Comparison of ENCODE assay signal across 12 cellular contexts in genomic region chr4:13844740-13845139, GRCh38.
DNase-seq lines count a peak whose midpoint lies in the region; TF ChIP-seq lines count a peak whose summit lies in the region.
"Had no signal": no experiment of that assay in that cellular context is flagged by ENCODE, and none has a peak within 500 bp of the region (broad histone marks: within the 10 kb centered on the region; RNA-seq: fewer than 3 reads in every experiment).

No MANE protein-coding gene starts in this region.

- TF ChIP-seq CTCF in fibroblast of pulmonary artery (IDR thresholded peaks at IDR 0.05; ENCODE audit: low read length, missing control alignments): no peak
- no peak for TF ChIP-seq CTCF in parathyroid adenoma (IDR thresholded peaks at IDR 0.05)
- TF ChIP-seq CTCF in dorsolateral prefrontal cortex (IDR thresholded peaks at IDR 0.05 in 54 of 56, conservative IDR thresholded peaks at IDR 0.05 in 2 of 56; ENCODE audit: low read depth in 1 of 56, partially characterized antibody in 56 of 56): no peak

- H2AFZ ChIP-seq in parathyroid adenoma: no peak overlapping the region

- H3K27ac ChIP-seq in parathyroid adenoma: peak overlapping the region; percentile 95
- peak overlapping the region in 6 of 59 donors; percentile 14 to 44 (median 23) for H3K27ac ChIP-seq in dorsolateral prefrontal cortex
- H3K27ac ChIP-seq: A549 had no signal

- intact Hi-C loops in dorsolateral prefrontal cortex (cut with DNase I): no loop called here

- H3K9ac ChIP-seq in parathyroid adenoma: no peak overlapping the region

- DNase-seq in amniotic epithelial cell (ENCODE audit: low read depth) (peak; percentile 15), fibroblast of pulmonary artery (ENCODE audit: low read depth) (peak; percentile 43), dorsolateral prefrontal cortex (no peak), CD1c-positive myeloid dendritic cell (ENCODE audit: extremely low spot score) (no peak), amygdala (lab: John Stamatoyannopoulos, UW) (no peak)
- DNase-seq: Caco-2; CD8-positive, alpha-beta memory T cell; DND-41; GDM1 had no signal

- H3K4me1 ChIP-seq in parathyroid adenoma: peaks cover 19% of the 10 kb centered on the region
- H3K4me1 ChIP-seq: A549, Caco-2, HAP-1 had no signal

- H3K27me3 ChIP-seq in parathyroid adenoma (ENCODE audit: control insufficient read depth, insufficient read depth, low read length): no peaks in the 10 kb centered on the region
- no peaks in the 10 kb centered on the region for H3K27me3 ChIP-seq in dorsolateral prefrontal cortex

- H3K4me3 ChIP-seq in fibroblast of pulmonary artery (replicated peaks; ENCODE audit: low read depth, low read length) (no peak overlapping the region), parathyroid adenoma (ENCODE audit: low read depth, low read length) (no peak overlapping the region), dorsolateral prefrontal cortex (no peak overlapping the region)
- H3K4me3 ChIP-seq: A549, HAP-1 had no signal

- H3K9me3 ChIP-seq in parathyroid adenoma (ENCODE audit: control insufficient read depth, low read length): no peaks in the 10 kb centered on the region
- H3K9me3 ChIP-seq: Caco-2, HAP-1 had no signal

- H3K79me2 ChIP-seq in parathyroid adenoma: peaks cover 28% of the 10 kb centered on the region

- H3K4me2 ChIP-seq in parathyroid adenoma (ENCODE audit: low read length): no peak overlapping the region
- H3K4me2 ChIP-seq: A549 had no signal

- no peaks in the 10 kb centered on the region for H3K36me3 ChIP-seq in parathyroid adenoma (ENCODE audit: control insufficient read depth, insufficient read depth, low read length)
- H3K36me3 ChIP-seq: HAP-1 had no signal

Comparison
In these comparisons a context has a peak if more than half of its experiments do, and no peak if none do; other contexts are left out.
1. DNase-seq: peak in amniotic epithelial cell (single experiment) and fibroblast of pulmonary artery (single experiment); none in dorsolateral prefrontal cortex (0 of 10), CD1c-positive myeloid dendritic cell (single experiment) and amygdala (0 of 56).